Comparison of ENCODE assay signal across 20 cellular contexts in the genomic region with DNA sequence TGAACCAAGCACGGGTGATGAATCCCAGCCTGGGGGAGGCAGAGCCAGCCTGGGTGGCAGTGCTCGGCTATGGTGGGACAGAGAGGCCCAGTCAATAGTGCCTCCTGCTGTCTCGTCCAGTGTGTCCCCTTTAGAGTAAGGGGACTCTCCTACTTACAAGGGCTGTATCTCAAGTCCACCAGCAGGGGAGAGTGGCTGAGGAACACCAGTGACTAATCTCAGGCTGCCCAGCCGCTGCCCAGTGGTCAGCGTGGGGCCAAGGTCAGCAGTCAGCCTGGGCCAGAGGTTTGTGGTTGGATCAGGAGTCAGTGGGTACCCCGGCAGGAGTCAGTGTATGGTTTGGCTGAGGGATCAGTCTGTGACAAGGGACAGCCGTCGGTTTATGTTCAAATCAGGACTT.
A peak's percentile ranks its signal among the peaks of the same experiment; 100 is the strongest.
DNase-seq lines count a peak whose midpoint lies in the region; ATAC-seq and TF ChIP-seq lines count a peak whose summit lies in the region.
"Had no signal": no experiment of that assay in that cellular context is flagged by ENCODE, and none has a peak within 500 bp of the region (broad histone marks: within the 10 kb centered on the region; RNA-seq: fewer than 3 reads in every experiment).

No MANE protein-coding gene starts in this region.

- H3K27ac Mint-ChIP-seq in neural progenitor cell, result no peak overlapping the region
- H3K27ac Mint-ChIP-seq: activated T-helper 17 cell treated with anti-CD3 and anti-CD28 coated beads, Interleukin-2, amount 50 U/mL, for 72 hours; memory B cell had no signal

- H2AFZ ChIP-seq in neural progenitor cell (replicated peaks), result no peak overlapping the region

- no peak for DNase-seq in GM12864 (ENCODE audit: low read depth)
- DNase-seq in LHCN-M2 (ENCODE audit: low read depth), result peak; percentile 35
- DNase-seq in astrocyte of the cerebellum (ENCODE audit: low read depth), result no peak
- DNase-seq in neural progenitor cell (ENCODE audit: low spot score), result no peak
- DNase-seq in retina, result no peak
- DNase-seq in OCI-M1 (lab: John Stamatoyannopoulos, UW), result no peak
- DNase-seq in activated CD4-positive, CD25-positive, alpha-beta regulatory T cell (lab: John Stamatoyannopoulos, UW), result no peak
- DNase-seq: glutamatergic neuron; KG1; NCI-H1417 treated with DMSO at 0.1 percent for 48 hours; NCI-H2171 treated with DMSO at 0.1 percent for 48 hours; NCI-H748 treated with DMSO at 0.1 percent for 48 hours; sigmoid colon; stimulated activated CD4-positive, alpha-beta T cell treated with anti-CD3 and anti-CD28 coated beads, Interleukin-2, amount 100 ng/mL, for 48 hours; T-helper 1 cell had no signal

- TF ChIP-seq CTCF in GM12864 (IDR thresholded peaks at IDR 0.05; ENCODE audit: low read depth, low read length, missing control alignments) (peak; percentile 24), astrocyte of the cerebellum (IDR thresholded peaks at IDR 0.05; ENCODE audit: low read depth, low read length, missing control alignments) (peak; percentile 6), neural progenitor cell (IDR thresholded peaks at IDR 0.05) (peak; percentile 19)

- peaks cover 4% of the 10 kb centered on the region for H3F3A ChIP-seq in neural progenitor cell (ENCODE audit: low read depth)

- H3K9me3 ChIP-seq in neural progenitor cell (ENCODE audit: low read depth), result no peaks in the 10 kb centered on the region
- H3K9me3 ChIP-seq: sigmoid colon, suprapubic skin had no signal

- no peaks in the 10 kb centered on the region for H3K9me3 Mint-ChIP-seq in neural progenitor cell
- H3K9me3 Mint-ChIP-seq: activated T-helper 17 cell treated with anti-CD3 and anti-CD28 coated beads, Interleukin-2, amount 50 U/mL, for 72 hours; memory B cell had no signal

- no peaks in the 10 kb centered on the region for H3K36me3 Mint-ChIP-seq in neural progenitor cell
- H3K36me3 Mint-ChIP-seq: memory B cell had no signal

- no peak for ATAC-seq in GM21737 (IDR thresholded peaks at IDR 0.05; ENCODE audit: unreplicated experiment)
- ATAC-seq: activated T-helper 17 cell treated with anti-CD3 and anti-CD28 coated beads, Interleukin-2, amount 50 U/mL, for 72 hours had no signal

- H3K27ac ChIP-seq in neural progenitor cell, result no peak overlapping the region
- H3K27ac ChIP-seq: epithelial cell of prostate, sigmoid colon, suprapubic skin had no signal

- H4K20me1 ChIP-seq in neural progenitor cell (ENCODE audit: low read depth), result no peaks in the 10 kb centered on the region

- no peaks in the 10 kb centered on the region for H3K79me2 ChIP-seq in neural progenitor cell (ENCODE audit: low read depth)

- H3K4me2 ChIP-seq in neural progenitor cell, result no peak overlapping the region

- no peak overlapping the region for H3K9ac ChIP-seq in neural progenitor cell

- in situ Hi-C loops in astrocyte of the cerebellum (cut with HindIII; ENCODE audit: low sequenced_read_pairs), result no loop called here

- H3K36me3 ChIP-seq in neural progenitor cell, result no peaks in the 10 kb centered on the region
- H3K36me3 ChIP-seq: sigmoid colon, suprapubic skin had no signal

- no peaks in the 10 kb centered on the region for H3K4me1 Mint-ChIP-seq in neural progenitor cell

- no peak overlapping the region for H3K4me3 ChIP-seq in GM12864 (ENCODE audit: low read depth, low read length)
- H3K4me3 ChIP-seq in astrocyte of the cerebellum (ENCODE audit: low read depth, low read length), result no peak overlapping the region
- no peak overlapping the region for H3K4me3 ChIP-seq in neural progenitor cell
- H3K4me3 ChIP-seq: sigmoid colon, suprapubic skin had no signal

- peaks cover 11% of the 10 kb centered on the region for H3K27me3 Mint-ChIP-seq in neural progenitor cell (ENCODE audit: insufficient read depth, low read depth)
- H3K27me3 Mint-ChIP-seq: activated T-helper 17 cell treated with anti-CD3 and anti-CD28 coated beads, Interleukin-2, amount 50 U/mL, for 72 hours had no signal

- no peaks in the 10 kb centered on the region for H3K4me1 ChIP-seq in neural progenitor cell
- H3K4me1 ChIP-seq: sigmoid colon, suprapubic skin had no signal

- H3K27me3 ChIP-seq in neural progenitor cell, result no peaks in the 10 kb centered on the region

- peak overlapping the region; percentile 28 for H3K4me3 Mint-ChIP-seq in neural progenitor cell
- H3K4me3 Mint-ChIP-seq: activated T-helper 17 cell treated with anti-CD3 and anti-CD28 coated beads, Interleukin-2, amount 50 U/mL, for 72 hours; memory B cell had no signal
